In the genomic region with DNA sequence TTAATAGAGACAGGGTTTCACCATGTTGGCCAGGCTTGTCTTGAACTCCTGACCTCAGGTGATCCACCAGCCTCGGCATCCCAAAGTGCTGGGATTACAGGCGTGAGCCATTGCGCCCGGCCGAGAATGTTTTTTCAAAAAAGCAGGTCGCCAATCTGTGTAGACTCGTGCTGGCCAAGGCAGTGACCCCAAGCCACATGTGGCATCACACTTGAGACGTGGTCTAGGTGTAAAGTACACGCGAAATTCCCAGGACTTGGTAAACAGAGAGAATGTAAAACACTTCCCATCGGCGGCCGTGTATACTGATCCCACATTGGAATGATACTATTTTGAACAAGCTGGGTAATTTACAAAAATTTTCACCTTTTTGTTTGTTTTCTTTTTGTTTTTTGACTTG, we compare ENCODE assay signal across 16 cellular contexts.
"Had no signal": no experiment of that assay in that cellular context is flagged by ENCODE, and none has a peak within 500 bp of the region (broad histone marks: within the 10 kb centered on the region; RNA-seq: fewer than 3 reads in every experiment).

No MANE protein-coding gene starts in this region.

- H3K27me3 ChIP-seq: ascending aorta, dorsolateral prefrontal cortex, foreskin keratinocyte, sigmoid colon had no signal

- H3K27me3 Mint-ChIP-seq: type B pancreatic cell had no signal

- H3K36me3 ChIP-seq: ascending aorta, left ventricle myocardium inferior, sigmoid colon had no signal

- H3K27ac ChIP-seq: ascending aorta, dorsolateral prefrontal cortex, foreskin keratinocyte had no signal

- H3K9me3 Mint-ChIP-seq: activated T-cell treated with anti-CD3 and anti-CD28 coated beads, Interleukin-2, amount 50 U/mL, for 4 hours; memory B cell; nephron; type B pancreatic cell had no signal

- H3K36me3 Mint-ChIP-seq: activated CD8-positive, alpha-beta memory T cell treated with anti-CD3 and anti-CD28 coated beads, Interleukin-2, amount 10 ng/mL, durations not matched to agents 7 days and 5 days; memory B cell had no signal

- H3K4me3 ChIP-seq: ascending aorta, dorsolateral prefrontal cortex, sigmoid colon had no signal

- ATAC-seq: activated CD8-positive, alpha-beta memory T cell treated with anti-CD3 and anti-CD28 coated beads, Interleukin-2, amount 10 ng/mL, durations not matched to agents 7 days and 5 days; activated T-cell treated with anti-CD3 and anti-CD28 coated beads, Interleukin-2, amount 50 U/mL, for 4 hours; foreskin keratinocyte had no signal

- H3K27ac Mint-ChIP-seq: memory B cell had no signal

- H3K4me3 Mint-ChIP-seq: activated CD8-positive, alpha-beta memory T cell treated with anti-CD3 and anti-CD28 coated beads, Interleukin-2, amount 10 ng/mL, durations not matched to agents 7 days and 5 days; memory B cell had no signal

- DNase-seq: activated CD4-positive, alpha-beta T cell treated with anti-CD3 and anti-CD28 coated beads, Interleukin-2, amount 50 U/mL, for 4 hours; activated CD8-positive, alpha-beta memory T cell treated with anti-CD3 and anti-CD28 coated beads, Interleukin-2, amount 10 ng/mL, durations not matched to agents 7 days and 5 days; activated gamma-delta T cell; activated T-cell treated with anti-CD3 and anti-CD28 coated beads, Interleukin-2, amount 50 U/mL, for 4 hours; dorsolateral prefrontal cortex; foreskin keratinocyte; head of caudate nucleus; left ventricle myocardium inferior; sigmoid colon; stimulated activated CD4-positive, alpha-beta T cell treated with anti-CD3 and anti-CD28 coated beads, Interleukin-12 subunit alpha, Interleukin-12 subunit beta, amount 100 ng/mL, for 4 hours; stimulated activated CD4-positive, alpha-beta T cell treated with anti-CD3 and anti-CD28 coated beads, Interleukin-2, amount 100 ng/mL, for 48 hours; stimulated activated naive CD4-positive, alpha-beta T cell treated with Interleukin-2 at 50 U/mL for 16 hours had no signal

- H3K9me3 ChIP-seq: ascending aorta, left ventricle myocardium inferior, sigmoid colon had no signal
